ENCODE assay signal across 10 cellular contexts in genomic region chr2:200575957-200576356, GRCh38. TPM values are rescaled to one million over a fixed set of nuclear protein-coding genes. Genes with fewer than 3 reads are reported as not detected.
DNase-seq lines count a peak whose midpoint lies in the region; ATAC-seq, FAIRE-seq and TF ChIP-seq lines count a peak whose summit lies in the region.
"Had no signal": no experiment of that assay in that cellular context is flagged by ENCODE, and none has a peak within 500 bp of the region (broad histone marks: within the 10 kb centered on the region; RNA-seq: fewer than 3 reads in every experiment).

No MANE protein-coding gene starts in this region.

- TF ChIP-seq CTCF in CD8-positive, alpha-beta T cell (IDR thresholded peaks at IDR 0.05) = peak; percentile 57
- TF ChIP-seq CTCF in adrenal gland (IDR thresholded peaks at IDR 0.05) = peak; percentile 13 to 54 (median 44)

- CTCF ChIA-PET in CD8-positive, alpha-beta T cell (lab: Charles Lee) = interaction anchor here (0.8 kb wide), 1 partner anchor 20 kb away, joined by 3 read pairs; no protein-coding TSS in a partner anchor

- POLR2A ChIA-PET in CD8-positive, alpha-beta T cell (lab: Charles Lee) = no interaction called here

- H2BK12ac ChIP-seq in mesenchymal stem cell (ENCODE audit: low read length in 2 of 2) = no peak overlapping the region

- H2BK5ac ChIP-seq in mesenchymal stem cell (ENCODE audit: low read depth, low read length, poor library complexity, severe bottlenecking) = no peak overlapping the region

- no peaks in the 10 kb centered on the region for H3K4me1 Mint-ChIP-seq in CD8-positive, alpha-beta T cell (ENCODE audit: low read depth)

- H3K14ac ChIP-seq in mesenchymal stem cell (ENCODE audit: low read length in 2 of 2) = no peak overlapping the region

- no peak overlapping the region for H3K23ac ChIP-seq in mesenchymal stem cell (ENCODE audit: low read length in 2 of 2)

- no peak overlapping the region for H3K4ac ChIP-seq in mesenchymal stem cell (ENCODE audit: low read depth in 1 of 2, low read length in 2 of 2)

- no peak for TF ChIP-seq POLR2A in adrenal gland (IDR thresholded peaks at IDR 0.05)

- FAIRE-seq in HTR-8/SVneo (lab: Jason Lieb, UNC) = no peak

- no peaks in the 10 kb centered on the region for H3K9me3 Mint-ChIP-seq in CD8-positive, alpha-beta T cell

- H3K18ac ChIP-seq in mesenchymal stem cell (ENCODE audit: low read depth in 1 of 2, low read length in 2 of 2) = no peak overlapping the region

- no peak overlapping the region for H2AFZ ChIP-seq in mesenchymal stem cell (ENCODE audit: low read depth, low read length)

- no peak overlapping the region for H3K27ac ChIP-seq in CD8-positive, alpha-beta T cell (ENCODE audit: low read depth, low read length)
- H3K27ac ChIP-seq in adrenal gland (no peak overlapping the region), mesenchymal stem cell (ENCODE audit: low read length, poor library complexity, severe bottlenecking) (no peak overlapping the region)
- H3K27ac ChIP-seq: colonic mucosa had no signal

- H3K36me3 Mint-ChIP-seq in CD8-positive, alpha-beta T cell = no peaks in the 10 kb centered on the region

- H3K27me3 ChIP-seq in CD8-positive, alpha-beta T cell (ENCODE audit: insufficient read depth, low read length) = no peaks in the 10 kb centered on the region
- H3K27me3 ChIP-seq in adrenal gland (no peaks in the 10 kb centered on the region), mesenchymal stem cell (ENCODE audit: control insufficient read depth in 1 of 2, insufficient read depth in 1 of 2, low read length in 2 of 2) (no peaks in the 10 kb centered on the region)
- H3K27me3 ChIP-seq: colonic mucosa had no signal

- no peaks in the 10 kb centered on the region for H3K27me3 Mint-ChIP-seq in CD8-positive, alpha-beta T cell (ENCODE audit: low read depth)

- no peak overlapping the region for H2BK15ac ChIP-seq in mesenchymal stem cell (ENCODE audit: low read depth, poor library complexity, severe bottlenecking)

- H4K91ac ChIP-seq in mesenchymal stem cell (ENCODE audit: low read length) = no peak overlapping the region

- H3K27ac Mint-ChIP-seq in CD8-positive, alpha-beta T cell = no peak overlapping the region

- no peak overlapping the region for H2AK5ac ChIP-seq in mesenchymal stem cell (ENCODE audit: low read length, severe bottlenecking)

- no peaks in the 10 kb centered on the region for H3K9me3 ChIP-seq in CD8-positive, alpha-beta T cell (ENCODE audit: low read length)
- no peaks in the 10 kb centered on the region for H3K9me3 ChIP-seq in adrenal gland (replicated peaks in 1 of 3)
- no peaks in the 10 kb centered on the region for H3K9me3 ChIP-seq in mesenchymal stem cell (ENCODE audit: control insufficient read depth, low read length)
- H3K9me3 ChIP-seq: colonic mucosa had no signal

- H3K4me2 ChIP-seq in mesenchymal stem cell (ENCODE audit: low read length, poor library complexity, severe bottlenecking) = no peak overlapping the region

- no peak overlapping the region for H2BK120ac ChIP-seq in mesenchymal stem cell (ENCODE audit: low read depth, low read length)

- no peaks in the 10 kb centered on the region for H3K36me3 ChIP-seq in CD8-positive, alpha-beta T cell (ENCODE audit: insufficient read depth, low read length)
- H3K36me3 ChIP-seq in adrenal gland (replicated peaks in 1 of 2) (no peaks in the 10 kb centered on the region), mesenchymal stem cell (ENCODE audit: control insufficient read depth in 1 of 2, insufficient read depth in 2 of 2, low read depth in 1 of 2, low read length in 2 of 2) (no peaks in the 10 kb centered on the region)
- H3K36me3 ChIP-seq: colonic mucosa had no signal

- H3K4me1 ChIP-seq in CD8-positive, alpha-beta T cell (ENCODE audit: insufficient read depth, low read length) = no peaks in the 10 kb centered on the region
- H3K4me1 ChIP-seq in adrenal gland (replicated peaks in 1 of 2) (peaks cover 0 to 5% of the 10 kb centered on the region in 2 donors), mesenchymal stem cell (ENCODE audit: control insufficient read depth, insufficient read depth, low read depth, low read length) (no peaks in the 10 kb centered on the region)
- H3K4me1 ChIP-seq: colonic mucosa had no signal

- H3K79me1 ChIP-seq in mesenchymal stem cell (replicated peaks; ENCODE audit: low read length, poor library complexity, severe bottlenecking) = peaks cover 2% of the 10 kb centered on the region

- no peak overlapping the region for H4K8ac ChIP-seq in mesenchymal stem cell (ENCODE audit: low read length)

- ATAC-seq in CD8-positive, alpha-beta T cell = no peak
- no peak for ATAC-seq in GM21717 (IDR thresholded peaks at IDR 0.05; ENCODE audit: unreplicated experiment)

- H3K9ac ChIP-seq in mesenchymal stem cell (ENCODE audit: low read length) = no peak overlapping the region

- no peak overlapping the region for H3K4me3 Mint-ChIP-seq in CD8-positive, alpha-beta T cell

- 86 to 94% (median 90%) methylated on average over 2 of the region's 2 CpGs for WGBS in adrenal gland, 4 donors
- no CpG with 5 or more reads among the region's 2 CpGs for WGBS in mesenchymal stem cell

- H3K4me3 ChIP-seq in CD8-positive, alpha-beta T cell (ENCODE audit: low read depth, low read length) = no peak overlapping the region
- H3K4me3 ChIP-seq in adrenal gland (no peak overlapping the region), mesenchymal stem cell (ENCODE audit: insufficient read depth in 1 of 2, low read depth in 1 of 2, low read length in 2 of 2) (no peak overlapping the region)
- H3K4me3 ChIP-seq: colonic mucosa had no signal

- intact Hi-C loops in CD8-positive, alpha-beta T cell (cut with DNase I, micrococcal nuclease) = loop anchor here (1.0 to 10.0 kb wide), 7 partner anchors 126 to 601 kb away; partner anchors contain the start of genes HYCC2 (in 1 of the 2) and NDUFB3 (in 1 of the 2)
- intact Hi-C loops in adrenal gland (cut with DNase I) = loop anchor here in 1 of 2 donors (5.0 kb wide), 1 partner anchor 126 kb away; no protein-coding TSS in a partner anchor

- DNase-seq in CD8-positive, alpha-beta T cell = no peak
- DNase-seq in HTR-8/SVneo (ENCODE audit: insufficient read length, low spot score) (peak; percentile 9), adrenal gland (no peak), mesenchymal stem cell (peak; percentile 26), cerebellar nuclear complex (lab: John Stamatoyannopoulos, UW) (no peak), activated gamma-delta T cell treated with Interleukin-2 at 50 U/mL for 16 hours (no peak)
- DNase-seq in activated CD8-positive, alpha-beta memory T cell treated with anti-CD3 and anti-CD28 coated beads for 24 hours = no peak
- DNase-seq: colonic mucosa; stimulated activated CD8-positive, alpha-beta memory T cell treated with anti-CD3 and anti-CD28 coated beads, Interleukin-4, amount 100 ng/mL, for 48 hours had no signal

RNA-seq across cellular contexts. Expression of gene AOX1, which starts 9.9 kb away (rescaled TPM):
- total RNA-seq in CD8-positive, alpha-beta T cell = not detected
- total RNA-seq in adrenal gland = 1,000 to 10,000 TPM in 2 of 8 donors, 100 to 1,000 TPM in 6; 650 to 1,121 (median 899) TPM
- polyA plus RNA-seq in adrenal gland = 100 to 1,000 TPM; 101 to 406 (median 127) TPM
- polyA plus RNA-seq in mesenchymal stem cell (2013, experiment 1 of 2) = 1.1 TPM
- 0.99 TPM for polyA plus RNA-seq in mesenchymal stem cell (2013, experiment 2 of 2)

RNA-seq across cellular contexts. Expression of gene SGO2, which starts 50.0 kb away (rescaled TPM):
- total RNA-seq in CD8-positive, alpha-beta T cell = under 1 TPM; 0.52 to 0.69 TPM
- 1 to 10 TPM; 1.2 to 2.8 (median 1.7) TPM for total RNA-seq in adrenal gland
- polyA plus RNA-seq in adrenal gland = 1 to 10 TPM in 1 of 3 donors, under 1 TPM in 2; 0.27 to 2.2 (median 0.88) TPM
- 3.5 TPM for polyA plus RNA-seq in mesenchymal stem cell (2013, experiment 1 of 2)
- 3.7 TPM for polyA plus RNA-seq in mesenchymal stem cell (2013, experiment 2 of 2)

Comparison
In these comparisons a context has a peak if more than half of its experiments do, and no peak if none do; other contexts are left out.
1. DNase-seq: peak in HTR-8/SVneo (single experiment) and mesenchymal stem cell (single experiment); none in CD8-positive, alpha-beta T cell (0 of 7), adrenal gland (0 of 7), activated CD8-positive, alpha-beta memory T cell treated with anti-CD3 and anti-CD28 coated beads for 24 hours (single experiment), cerebellar nuclear complex (0 of 2) and activated gamma-delta T cell treated with Interleukin-2 at 50 U/mL for 16 hours (single experiment).
2. RNA of gene AOX1, which starts 9.9 kb away (total RNA-seq): 650 to 1,121 TPM in adrenal gland; not detected in CD8-positive, alpha-beta T cell; every median in the first group is over 100 times any median in the second.